In genomic region chr6:137171824-137172733, GRCh38 we compare ENCODE assay signal across 1 cellular context.
TF ChIP-seq lines count a peak whose summit lies in the region.

No MANE protein-coding gene starts in this region.

TF ChIP-seq in GM12878, 131 proteins besides CTCF, POLR2A, EP300 and RAD21 (continued from another document and continues in another):
- TF ChIP-seq RCOR1 (conservative IDR thresholded peaks at IDR 0.05; ENCODE audit: low read depth, low read length), result no peak
- 0 out of 2 replicates have a peak, but pooled peaks have one; percentile 43 for TF ChIP-seq PAX8 (IDR thresholded peaks at IDR 0.05)
- TF ChIP-seq, protein P1, sequence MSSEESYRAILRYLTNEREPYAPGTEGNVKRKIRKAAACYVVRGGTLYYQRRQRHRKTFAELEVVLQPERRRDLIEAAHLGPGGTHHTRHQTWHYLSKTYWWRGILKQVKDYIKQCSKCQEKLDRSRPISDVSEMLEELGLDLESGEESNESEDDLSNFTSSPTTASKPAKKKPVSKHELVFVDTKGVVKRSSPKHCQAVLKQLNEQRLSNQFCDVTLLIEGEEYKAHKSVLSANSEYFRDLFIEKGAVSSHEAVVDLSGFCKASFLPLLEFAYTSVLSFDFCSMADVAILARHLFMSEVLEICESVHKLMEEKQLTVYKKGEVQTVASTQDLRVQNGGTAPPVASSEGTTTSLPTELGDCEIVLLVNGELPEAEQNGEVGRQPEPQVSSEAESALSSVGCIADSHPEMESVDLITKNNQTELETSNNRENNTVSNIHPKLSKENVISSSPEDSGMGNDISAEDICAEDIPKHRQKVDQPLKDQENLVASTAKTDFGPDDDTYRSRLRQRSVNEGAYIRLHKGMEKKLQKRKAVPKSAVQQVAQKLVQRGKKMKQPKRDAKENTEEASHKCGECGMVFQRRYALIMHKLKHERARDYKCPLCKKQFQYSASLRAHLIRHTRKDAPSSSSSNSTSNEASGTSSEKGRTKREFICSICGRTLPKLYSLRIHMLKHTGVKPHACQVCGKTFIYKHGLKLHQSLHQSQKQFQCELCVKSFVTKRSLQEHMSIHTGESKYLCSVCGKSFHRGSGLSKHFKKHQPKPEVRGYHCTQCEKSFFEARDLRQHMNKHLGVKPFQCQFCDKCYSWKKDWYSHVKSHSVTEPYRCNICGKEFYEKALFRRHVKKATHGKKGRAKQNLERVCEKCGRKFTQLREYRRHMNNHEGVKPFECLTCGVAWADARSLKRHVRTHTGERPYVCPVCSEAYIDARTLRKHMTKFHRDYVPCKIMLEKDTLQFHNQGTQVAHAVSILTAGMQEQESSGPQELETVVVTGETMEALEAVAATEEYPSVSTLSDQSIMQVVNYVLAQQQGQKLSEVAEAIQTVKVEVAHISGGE (CRISPR knock-in tag; IDR thresholded peaks at IDR 0.05), result no peak
- TF ChIP-seq CREB1 (IDR thresholded peaks at IDR 0.05; ENCODE audit: low read depth), result 0 out of 2 replicates have a peak, but pooled peaks have one; percentile 55
- peak; percentile 66 to 69; a peak in 3 of 4 replicates for TF ChIP-seq BHLHE40 (IDR thresholded peaks at IDR 0.05; ENCODE audit: borderline replicate concordance in 1 of 2, low read depth in 2 of 2, low read length in 1 of 2)
- peak; percentile 41; the same call in 1 of the 2 replicates for TF ChIP-seq ZNF687 (IDR thresholded peaks at IDR 0.05)
- TF ChIP-seq ZNF622 (IDR thresholded peaks at IDR 0.05), result no peak
- TF ChIP-seq JUND (IDR thresholded peaks at IDR 0.05; ENCODE audit: low read depth, low read length), result no peak
- peak in 1 of 2 experiments; percentile 10; a peak in 1 of 4 replicates for TF ChIP-seq CEBPB (IDR thresholded peaks at IDR 0.05; ENCODE audit: borderline replicate concordance in 1 of 2, low read depth in 2 of 2, low read length in 2 of 2)
- TF ChIP-seq CBX3 (IDR thresholded peaks at IDR 0.05; ENCODE audit: borderline replicate concordance, low read depth), result no peak
- TF ChIP-seq, protein P2, sequence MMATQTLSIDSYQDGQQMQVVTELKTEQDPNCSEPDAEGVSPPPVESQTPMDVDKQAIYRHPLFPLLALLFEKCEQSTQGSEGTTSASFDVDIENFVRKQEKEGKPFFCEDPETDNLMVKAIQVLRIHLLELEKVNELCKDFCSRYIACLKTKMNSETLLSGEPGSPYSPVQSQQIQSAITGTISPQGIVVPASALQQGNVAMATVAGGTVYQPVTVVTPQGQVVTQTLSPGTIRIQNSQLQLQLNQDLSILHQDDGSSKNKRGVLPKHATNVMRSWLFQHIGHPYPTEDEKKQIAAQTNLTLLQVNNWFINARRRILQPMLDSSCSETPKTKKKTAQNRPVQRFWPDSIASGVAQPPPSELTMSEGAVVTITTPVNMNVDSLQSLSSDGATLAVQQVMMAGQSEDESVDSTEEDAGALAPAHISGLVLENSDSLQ (IDR thresholded peaks at IDR 0.05), result no peak
- TF ChIP-seq EED (IDR thresholded peaks at IDR 0.05; ENCODE audit: low read depth), result peak; percentile 92
- no peak for TF ChIP-seq SP1 (IDR thresholded peaks at IDR 0.05; ENCODE audit: low read depth, low read length)
- no peak for TF ChIP-seq SMAD1 (IDR thresholded peaks at IDR 0.05; ENCODE audit: low read depth, partially characterized antibody)
- TF ChIP-seq RB1 (IDR thresholded peaks at IDR 0.05; ENCODE audit: borderline replicate concordance), result no peak
- no peak for TF ChIP-seq NFXL1 (IDR thresholded peaks at IDR 0.05; ENCODE audit: borderline replicate concordance)
- no peak for TF ChIP-seq NBN (IDR thresholded peaks at IDR 0.05)
- peak; percentile 50; the same call in 1 of the 2 replicates for TF ChIP-seq CBX5 (IDR thresholded peaks at IDR 0.05; ENCODE audit: low read depth)
- peak; percentile 86 for TF ChIP-seq IKZF1 (conservative IDR thresholded peaks at IDR 0.05)
- TF ChIP-seq, protein P3, sequence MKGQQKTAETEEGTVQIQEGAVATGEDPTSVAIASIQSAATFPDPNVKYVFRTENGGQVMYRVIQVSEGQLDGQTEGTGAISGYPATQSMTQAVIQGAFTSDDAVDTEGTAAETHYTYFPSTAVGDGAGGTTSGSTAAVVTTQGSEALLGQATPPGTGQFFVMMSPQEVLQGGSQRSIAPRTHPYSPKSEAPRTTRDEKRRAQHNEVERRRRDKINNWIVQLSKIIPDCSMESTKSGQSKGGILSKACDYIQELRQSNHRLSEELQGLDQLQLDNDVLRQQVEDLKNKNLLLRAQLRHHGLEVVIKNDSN (IDR thresholded peaks at IDR 0.05; ENCODE audit: borderline replicate concordance, extremely low read length, insufficient read depth, low read depth, low read length), result no peak
- no peak for TF ChIP-seq HDAC2 (IDR thresholded peaks at IDR 0.05)
- no peak for TF ChIP-seq ZBTB4 (CRISPR knock-in tag; IDR thresholded peaks at IDR 0.05)
- TF ChIP-seq, protein P4, sequence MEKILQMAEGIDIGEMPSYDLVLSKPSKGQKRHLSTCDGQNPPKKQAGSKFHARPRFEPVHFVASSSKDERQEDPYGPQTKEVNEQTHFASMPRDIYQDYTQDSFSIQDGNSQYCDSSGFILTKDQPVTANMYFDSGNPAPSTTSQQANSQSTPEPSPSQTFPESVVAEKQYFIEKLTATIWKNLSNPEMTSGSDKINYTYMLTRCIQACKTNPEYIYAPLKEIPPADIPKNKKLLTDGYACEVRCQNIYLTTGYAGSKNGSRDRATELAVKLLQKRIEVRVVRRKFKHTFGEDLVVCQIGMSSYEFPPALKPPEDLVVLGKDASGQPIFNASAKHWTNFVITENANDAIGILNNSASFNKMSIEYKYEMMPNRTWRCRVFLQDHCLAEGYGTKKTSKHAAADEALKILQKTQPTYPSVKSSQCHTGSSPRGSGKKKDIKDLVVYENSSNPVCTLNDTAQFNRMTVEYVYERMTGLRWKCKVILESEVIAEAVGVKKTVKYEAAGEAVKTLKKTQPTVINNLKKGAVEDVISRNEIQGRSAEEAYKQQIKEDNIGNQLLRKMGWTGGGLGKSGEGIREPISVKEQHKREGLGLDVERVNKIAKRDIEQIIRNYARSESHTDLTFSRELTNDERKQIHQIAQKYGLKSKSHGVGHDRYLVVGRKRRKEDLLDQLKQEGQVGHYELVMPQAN (conservative IDR thresholded peaks at IDR 0.05), result no peak
- no peak for TF ChIP-seq REST (IDR thresholded peaks at IDR 0.05; ENCODE audit: low read depth, low read length)
- TF ChIP-seq JUNB (IDR thresholded peaks at IDR 0.05), result no peak; the same call in 1 of the 2 replicates
- peak; percentile 16; the same call in 1 of the 2 replicates for TF ChIP-seq CBFB (IDR thresholded peaks at IDR 0.05; ENCODE audit: low read depth)
- TF ChIP-seq YY1 (IDR thresholded peaks at IDR 0.05; ENCODE audit: low read depth, low read length), result 0 out of 2 replicates have a peak, but pooled peaks have one; percentile 28
- peak; percentile 61; the same call in 1 of the 2 replicates for TF ChIP-seq CREM (IDR thresholded peaks at IDR 0.05; ENCODE audit: low read depth)
- peak; percentile 80 for TF ChIP-seq PAX5 (IDR thresholded peaks at IDR 0.05; ENCODE audit: borderline replicate concordance, low read depth, low read length)
- no peak for TF ChIP-seq TARDBP (IDR thresholded peaks at IDR 0.05; ENCODE audit: borderline replicate concordance)
- no peak; the same call in 1 of the 2 replicates for TF ChIP-seq PML (IDR thresholded peaks at IDR 0.05; ENCODE audit: low read length)
- 0 out of 2 replicates have a peak, but pooled peaks have one; percentile 51 for TF ChIP-seq STAT3 (IDR thresholded peaks at IDR 0.05; ENCODE audit: low read depth, low read length)
- TF ChIP-seq, protein P5, sequence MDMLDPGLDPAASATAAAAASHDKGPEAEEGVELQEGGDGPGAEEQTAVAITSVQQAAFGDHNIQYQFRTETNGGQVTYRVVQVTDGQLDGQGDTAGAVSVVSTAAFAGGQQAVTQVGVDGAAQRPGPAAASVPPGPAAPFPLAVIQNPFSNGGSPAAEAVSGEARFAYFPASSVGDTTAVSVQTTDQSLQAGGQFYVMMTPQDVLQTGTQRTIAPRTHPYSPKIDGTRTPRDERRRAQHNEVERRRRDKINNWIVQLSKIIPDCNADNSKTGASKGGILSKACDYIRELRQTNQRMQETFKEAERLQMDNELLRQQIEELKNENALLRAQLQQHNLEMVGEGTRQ (IDR thresholded peaks at IDR 0.05; ENCODE audit: borderline replicate concordance, low read depth, low read length), result no peak
- TF ChIP-seq SIX5 (IDR thresholded peaks at IDR 0.05; ENCODE audit: low read depth, low read length, severe bottlenecking), result no peak
- TF ChIP-seq SPI1 (IDR thresholded peaks at IDR 0.05; ENCODE audit: borderline replicate concordance, insufficient read depth, low read depth, low read length), result no peak
- no peak for TF ChIP-seq KDM1A (IDR thresholded peaks at IDR 0.05; ENCODE audit: borderline replicate concordance)
- peak; percentile 88 for TF ChIP-seq NFIC (IDR thresholded peaks at IDR 0.05; ENCODE audit: low read depth, low read length)
- 0 out of 2 replicates have a peak, but pooled peaks have one; percentile 19 for TF ChIP-seq ZSCAN29 (IDR thresholded peaks at IDR 0.05)
- no peak for TF ChIP-seq MXI1 (IDR thresholded peaks at IDR 0.05; ENCODE audit: low read depth, low read length)
- 0 out of 2 replicates have a peak, but pooled peaks have one; percentile 74 for TF ChIP-seq MTA3 (IDR thresholded peaks at IDR 0.05; ENCODE audit: borderline replicate concordance, low read length)
- peak; percentile 16; the same call in 1 of the 2 replicates for TF ChIP-seq DPF2 (IDR thresholded peaks at IDR 0.05)
- TF ChIP-seq POU2F2 (IDR thresholded peaks at IDR 0.05; ENCODE audit: borderline replicate concordance, low read depth, low read length), result peak; percentile 42; the same call in 1 of the 3 replicates
- TF ChIP-seq ATF7 (IDR thresholded peaks at IDR 0.05; ENCODE audit: low read depth), result no peak
- TF ChIP-seq IRF4 (IDR thresholded peaks at IDR 0.05; ENCODE audit: low read depth, low read length), result no peak
- TF ChIP-seq POLR2AphosphoS5 (IDR thresholded peaks at IDR 0.05; ENCODE audit: low read length), result no peak
